In genomic region chr9:95574176-95574575, GRCh38 we compare ENCODE assay signal across 18 cellular contexts. TPM values are rescaled to one million over a fixed set of nuclear protein-coding genes. Genes with fewer than 3 reads are reported as not detected.
DNase-seq lines count a peak whose midpoint lies in the region; ATAC-seq, FAIRE-seq and TF ChIP-seq lines count a peak whose summit lies in the region.
"Had no signal": no experiment of that assay in that cellular context is flagged by ENCODE, and none has a peak within 500 bp of the region (broad histone marks: within the 10 kb centered on the region; RNA-seq: fewer than 3 reads in every experiment).

No MANE protein-coding gene starts in this region.

- peak overlapping the region; percentile 30 for H4K8ac ChIP-seq in trophoblast cell (ENCODE audit: low read depth, low read length)

- peaks cover 16 to 21% of the 10 kb centered on the region in 2 experiments for H3K4me1 ChIP-seq in trophoblast cell (ENCODE audit: control insufficient read depth in 1 of 2, insufficient read depth in 2 of 2, low read length in 2 of 2)
- H3K4me1 ChIP-seq in mammary epithelial cell (ENCODE audit: insufficient read depth, low read length): no peaks in the 10 kb centered on the region
- H3K4me1 ChIP-seq: gastroesophageal sphincter, psoas muscle, uterus had no signal

- H3K27me3 Mint-ChIP-seq in activated CD8-positive, alpha-beta T cell treated with anti-CD3 and anti-CD28 coated beads for 36 hours: peaks cover 38% of the 10 kb centered on the region
- peaks cover 28% of the 10 kb centered on the region for H3K27me3 Mint-ChIP-seq in activated CD8-positive, alpha-beta T cell treated with anti-CD3 and anti-CD28 coated beads, Interleukin-2, amount 10 ng/mL, durations not matched to agents 7 days and 5 days (ENCODE audit: low read depth)

- no peak overlapping the region for H3K9ac ChIP-seq in trophoblast cell (ENCODE audit: low read length)
- no peak overlapping the region for H3K9ac ChIP-seq in mammary epithelial cell (ENCODE audit: insufficient read depth, low read length)

- no peak overlapping the region for H3K27ac ChIP-seq in trophoblast cell (ENCODE audit: low read depth, low read length)
- H3K27ac ChIP-seq in mammary epithelial cell (ENCODE audit: insufficient read depth, low read depth, low read length): no peak overlapping the region
- H3K27ac ChIP-seq: brain microvascular endothelial cell, gastroesophageal sphincter, psoas muscle, uterus had no signal

- H3K79me1 ChIP-seq in trophoblast cell (ENCODE audit: low read length): peaks cover 24% of the 10 kb centered on the region

- H3K79me2 ChIP-seq in trophoblast cell (ENCODE audit: control insufficient read depth, insufficient read depth, low read length, poor library complexity) (peaks cover 2% of the 10 kb centered on the region), mammary epithelial cell (ENCODE audit: insufficient read depth, low read length) (no peaks in the 10 kb centered on the region)

- H2BK5ac ChIP-seq in trophoblast cell (ENCODE audit: low read depth, low read length, poor library complexity): peak overlapping the region; percentile 0

- CTCF ChIA-PET in activated CD8-positive, alpha-beta T cell treated with anti-CD3 and anti-CD28 coated beads for 36 hours (lab: Charles Lee): interaction anchor here (0.7 kb wide), 1 partner anchor 238 kb away, joined by 3 read pairs; no protein-coding TSS in a partner anchor
- CTCF ChIA-PET in activated CD8-positive, alpha-beta T cell treated with anti-CD3 and anti-CD28 coated beads, Interleukin-2, amount 10 ng/mL, durations not matched to agents 7 days and 5 days (lab: Charles Lee): interaction anchor here (1.3 kb wide), 1 partner anchor 442 kb away, joined by 3 read pairs; no protein-coding TSS in a partner anchor
- CTCF ChIA-PET in mammary epithelial cell (lab: Charles Lee; ENCODE audit: low non-redundant PET): no interaction called here

- POLR2A ChIA-PET in activated CD8-positive, alpha-beta T cell treated with anti-CD3 and anti-CD28 coated beads for 36 hours (lab: Charles Lee): no interaction called here
- POLR2A ChIA-PET in activated CD8-positive, alpha-beta T cell treated with anti-CD3 and anti-CD28 coated beads, Interleukin-2, amount 10 ng/mL, durations not matched to agents 7 days and 5 days (lab: Charles Lee): no interaction called here

- no peaks in the 10 kb centered on the region for H4K20me1 ChIP-seq in mammary epithelial cell (ENCODE audit: insufficient read depth, low read length)

- dilution Hi-C loops in mammary epithelial cell (cut with HindIII; ENCODE audit: low sequenced_read_pairs): no loop called here

- no TSS peak for BruUV-seq in mammary epithelial cell (replicated peaks; lab: Mats Ljungman, UMichigan)

- ATAC-seq in activated CD8-positive, alpha-beta T cell treated with anti-CD3 and anti-CD28 coated beads for 36 hours: no peak
- ATAC-seq in activated CD8-positive, alpha-beta T cell treated with anti-CD3 and anti-CD28 coated beads, Interleukin-2, amount 10 ng/mL, durations not matched to agents 7 days and 5 days: no peak
- ATAC-seq in HG03432 (IDR thresholded peaks at IDR 0.05; ENCODE audit: unreplicated experiment): no peak
- ATAC-seq: gastroesophageal sphincter, psoas muscle had no signal

- peak overlapping the region; percentile 47 for H3K14ac ChIP-seq in trophoblast cell (ENCODE audit: low read length)

- H3K9me3 Mint-ChIP-seq in activated CD8-positive, alpha-beta T cell treated with anti-CD3 and anti-CD28 coated beads for 36 hours: no peaks in the 10 kb centered on the region
- H3K9me3 Mint-ChIP-seq in activated CD8-positive, alpha-beta T cell treated with anti-CD3 and anti-CD28 coated beads, Interleukin-2, amount 10 ng/mL, durations not matched to agents 7 days and 5 days (ENCODE audit: insufficient read depth): no peaks in the 10 kb centered on the region
- H3K9me3 Mint-ChIP-seq: activated B cell treated with CpG ODN at 0.5 μM for 24 hours; activated T-helper 1 cell treated with anti-CD3 and anti-CD28 coated beads, Interleukin-12 subunit alpha, Interleukin-12 subunit beta, Interleukin-2, Interleukin-4 antibody, amounts not matched to agents 30 ng/mL and 10 ng/mL and 1 ng/mL, durations not matched to agents 14 hours and 24 hours and 36 hours; endodermal cell had no signal

- no peak overlapping the region for H4K12ac ChIP-seq in trophoblast cell (ENCODE audit: low read depth, low read length)

- no peak for TF ChIP-seq POLR2A in GM12891 (IDR thresholded peaks at IDR 0.05; ENCODE audit: low read depth, low read length)

- no peaks in the 10 kb centered on the region for H3K36me3 Mint-ChIP-seq in activated CD8-positive, alpha-beta T cell treated with anti-CD3 and anti-CD28 coated beads for 36 hours (ENCODE audit: low read depth)
- H3K36me3 Mint-ChIP-seq in activated CD8-positive, alpha-beta T cell treated with anti-CD3 and anti-CD28 coated beads, Interleukin-2, amount 10 ng/mL, durations not matched to agents 7 days and 5 days (ENCODE audit: low read depth): no peaks in the 10 kb centered on the region

- WGBS in trophoblast cell (ENCODE audit: extremely low coverage, insufficient coverage, insufficient read length): no CpG with 5 or more reads among the region's 16 CpGs
- WGBS in mammary epithelial cell (ENCODE audit: low coverage, missing lambda C conversion rate): 70% methylated on average over 3 of the region's 16 CpGs

- H2AK5ac ChIP-seq in trophoblast cell (ENCODE audit: low read length): peak overlapping the region; percentile 3

- H2BK120ac ChIP-seq in trophoblast cell (ENCODE audit: insufficient read depth, low read length, poor library complexity): peak overlapping the region; percentile 60

- peak; percentile 49 for DNase-seq in activated CD8-positive, alpha-beta T cell treated with anti-CD3 and anti-CD28 coated beads for 36 hours
- DNase-seq in activated CD8-positive, alpha-beta T cell treated with anti-CD3 and anti-CD28 coated beads, Interleukin-2, amount 10 ng/mL, durations not matched to agents 7 days and 5 days: no peak
- DNase-seq in GOT3 (lab: John Stamatoyannopoulos, UW) (peak; percentile 1), RPMI8226 (peak; percentile 19), trophoblast cell (no peak), mammary epithelial cell (no peak), GM12891 (ENCODE audit: insufficient read length, low spot score) (no peak)
- DNase-seq: activated B cell treated with CpG ODN at 0.5 μM for 24 hours, brain microvascular endothelial cell, DMS79, endodermal cell, NCI-H226, psoas muscle, uterus had no signal

- H3K36me3 ChIP-seq in trophoblast cell (ENCODE audit: control insufficient read depth in 1 of 2, insufficient read depth in 2 of 2, low read length in 2 of 2): no peaks in the 10 kb centered on the region
- no peaks in the 10 kb centered on the region for H3K36me3 ChIP-seq in mammary epithelial cell (ENCODE audit: insufficient read depth, low read length)
- H3K36me3 ChIP-seq: brain microvascular endothelial cell, gastroesophageal sphincter, uterus had no signal

- peaks cover 14% of the 10 kb centered on the region for H3K4me1 Mint-ChIP-seq in activated CD8-positive, alpha-beta T cell treated with anti-CD3 and anti-CD28 coated beads for 36 hours (ENCODE audit: low read depth)
- peaks cover 18% of the 10 kb centered on the region for H3K4me1 Mint-ChIP-seq in activated CD8-positive, alpha-beta T cell treated with anti-CD3 and anti-CD28 coated beads, Interleukin-2, amount 10 ng/mL, durations not matched to agents 7 days and 5 days (ENCODE audit: low read depth)
- H3K4me1 Mint-ChIP-seq: activated B cell treated with CpG ODN at 0.5 μM for 24 hours had no signal

- no peak overlapping the region for H3K4me3 Mint-ChIP-seq in activated CD8-positive, alpha-beta T cell treated with anti-CD3 and anti-CD28 coated beads for 36 hours
- H3K4me3 Mint-ChIP-seq in activated CD8-positive, alpha-beta T cell treated with anti-CD3 and anti-CD28 coated beads, Interleukin-2, amount 10 ng/mL, durations not matched to agents 7 days and 5 days: no peak overlapping the region
- H3K4me3 Mint-ChIP-seq: activated B cell treated with CpG ODN at 0.5 μM for 24 hours; activated T-helper 1 cell treated with anti-CD3 and anti-CD28 coated beads, Interleukin-12 subunit alpha, Interleukin-12 subunit beta, Interleukin-2, Interleukin-4 antibody, amounts not matched to agents 30 ng/mL and 10 ng/mL and 1 ng/mL, durations not matched to agents 14 hours and 24 hours and 36 hours; endodermal cell had no signal

- H2AFZ ChIP-seq in trophoblast cell (ENCODE audit: insufficient read depth, low read length, poor library complexity): no peak overlapping the region
- H2AFZ ChIP-seq in mammary epithelial cell (ENCODE audit: low read depth, low read length): no peak overlapping the region

- intact Hi-C loops in activated CD8-positive, alpha-beta T cell treated with anti-CD3 and anti-CD28 coated beads for 36 hours (cut with micrococcal nuclease): no loop called here
- intact Hi-C loops in mammary epithelial cell (cut with micrococcal nuclease): no loop called here

- FAIRE-seq in GM12891 (lab: Jason Lieb, UNC): no peak
- FAIRE-seq: keratinocyte had no signal

- H4K91ac ChIP-seq in trophoblast cell (ENCODE audit: low read depth, low read length): peak overlapping the region; percentile 17

- H3K18ac ChIP-seq in trophoblast cell (ENCODE audit: low read length): peak overlapping the region; percentile 57

- H3K9me3 ChIP-seq in trophoblast cell (ENCODE audit: insufficient read depth, low read depth, low read length) (no peaks in the 10 kb centered on the region), mammary epithelial cell (replicated peaks; ENCODE audit: insufficient read depth, low read length) (no peaks in the 10 kb centered on the region)
- H3K9me3 ChIP-seq: gastroesophageal sphincter, psoas muscle, uterus had no signal

- peak overlapping the region; percentile 4 for H3K4me3 ChIP-seq in trophoblast cell (ENCODE audit: low read depth, low read length)
- H3K4me3 ChIP-seq in mammary epithelial cell (replicated peaks in 1 of 3; ENCODE audit: insufficient read depth in 1 of 3, low read depth in 2 of 3, low read length in 3 of 3): no peak overlapping the region
- H3K4me3 ChIP-seq: gastroesophageal sphincter, psoas muscle, uterus had no signal

- H3K4me2 ChIP-seq in trophoblast cell (ENCODE audit: low read length) (no peak overlapping the region), mammary epithelial cell (ENCODE audit: insufficient read depth, low read depth, low read length) (no peak overlapping the region)

- no peak overlapping the region for H3K4ac ChIP-seq in trophoblast cell (ENCODE audit: low read depth, low read length)

- no peak for TF ChIP-seq CTCF in activated CD8-positive, alpha-beta T cell treated with anti-CD3 and anti-CD28 coated beads for 36 hours (IDR thresholded peaks at IDR 0.05)
- no peak for TF ChIP-seq CTCF in mammary epithelial cell (conservative IDR thresholded peaks at IDR 0.05 in 1 of 2, IDR thresholded peaks at IDR 0.05 in 1 of 2; ENCODE audit: extremely low read depth in 1 of 2, insufficient read depth in 1 of 2, low read depth in 1 of 2, low read length in 2 of 2)

- peak overlapping the region; percentile 31 for H2BK12ac ChIP-seq in trophoblast cell (ENCODE audit: low read length)

- H3K23ac ChIP-seq in trophoblast cell (ENCODE audit: low read length): no peak overlapping the region

- H3K27ac Mint-ChIP-seq in activated CD8-positive, alpha-beta T cell treated with anti-CD3 and anti-CD28 coated beads for 36 hours: no peak overlapping the region
- H3K27ac Mint-ChIP-seq in activated CD8-positive, alpha-beta T cell treated with anti-CD3 and anti-CD28 coated beads, Interleukin-2, amount 10 ng/mL, durations not matched to agents 7 days and 5 days: no peak overlapping the region
- H3K27ac Mint-ChIP-seq: activated B cell treated with CpG ODN at 0.5 μM for 24 hours; activated T-helper 1 cell treated with anti-CD3 and anti-CD28 coated beads, Interleukin-12 subunit alpha, Interleukin-12 subunit beta, Interleukin-2, Interleukin-4 antibody, amounts not matched to agents 30 ng/mL and 10 ng/mL and 1 ng/mL, durations not matched to agents 14 hours and 24 hours and 36 hours; endodermal cell had no signal

- in situ Hi-C loops in mammary epithelial cell (cut with MboI; ENCODE audit: low sequenced_read_pairs in 2 of 2): no loop called here

- H3K27me3 ChIP-seq in trophoblast cell (ENCODE audit: insufficient read depth, low read length): no peaks in the 10 kb centered on the region
- H3K27me3 ChIP-seq in mammary epithelial cell (ENCODE audit: insufficient read depth, low read length): no peaks in the 10 kb centered on the region
- H3K27me3 ChIP-seq: brain microvascular endothelial cell, uterus had no signal

RNA-seq across cellular contexts. Expression of gene PTCH1, which starts 57.4 kb away (rescaled TPM):
- 1 to 10 TPM; 5.4 to 7.3 TPM for total RNA-seq in activated CD8-positive, alpha-beta T cell treated with anti-CD3 and anti-CD28 coated beads for 36 hours
- 1 to 10 TPM; 5.0 to 6.1 TPM for total RNA-seq in activated CD8-positive, alpha-beta T cell treated with anti-CD3 and anti-CD28 coated beads, Interleukin-2, amount 10 ng/mL, durations not matched to agents 7 days and 5 days
- polyA plus RNA-seq in trophoblast cell (2013): 13.6 and 13.7 TPM in 2 replicates
- total RNA-seq in mammary epithelial cell: 1 to 10 TPM; 5.0 to 7.0 TPM
- 1.7 TPM for polyA plus RNA-seq in mammary epithelial cell
- 9.3 TPM for polyA minus RNA-seq in mammary epithelial cell
- 2.7 TPM for polyA plus RNA-seq in GM12891 (2012; ENCODE audit: low read depth, missing spikeins)

Comparison
In these comparisons a context has a peak if more than half of its experiments do, and no peak if none do; other contexts are left out.
1. DNase-seq: peak in activated CD8-positive, alpha-beta T cell treated with anti-CD3 and anti-CD28 coated beads for 36 hours (single experiment), GOT3 (single experiment) and RPMI8226 (single experiment); none in activated CD8-positive, alpha-beta T cell treated with anti-CD3 and anti-CD28 coated beads, Interleukin-2, amount 10 ng/mL, durations not matched to agents 7 days and 5 days (single experiment), trophoblast cell (0 of 2), mammary epithelial cell (single experiment) and GM12891 (single experiment).